15 cellular contexts compared by ENCODE assay signal in genomic region chr1:180188679-180189175, GRCh38. TPM values are rescaled to one million over a fixed set of nuclear protein-coding genes. Genes with fewer than 3 reads are reported as not detected.
DNase-seq lines count a peak whose midpoint lies in the region; ATAC-seq, FAIRE-seq and TF ChIP-seq lines count a peak whose summit lies in the region.
"Had no signal": no experiment of that assay in that cellular context is flagged by ENCODE, and none has a peak within 500 bp of the region (broad histone marks: within the 10 kb centered on the region; RNA-seq: fewer than 3 reads in every experiment).

No MANE protein-coding gene starts in this region.

- no peaks in the 10 kb centered on the region for H3K9me3 Mint-ChIP-seq in activated naive CD4-positive, alpha-beta T cell treated with anti-CD3 and anti-CD28 coated beads, Interleukin-2, amount 10 ng/mL, durations not matched to agents 7 days and 5 days
- H3K9me3 Mint-ChIP-seq: T-cell had no signal

- DNase-seq in DMS79 (lab: John Stamatoyannopoulos, UW) (peak; percentile 63), NCI-H524 treated with DMSO at 0.1 percent for 48 hours (lab: John Stamatoyannopoulos, UW) (peak; percentile 67), K562 (ENCODE audit: extremely low read depth in 1 of 4, low spot score in 3 of 4) (no peak)
- DNase-seq in activated CD4-positive, alpha-beta T cell treated with anti-CD3 and anti-CD28 coated beads for 4 hours = no peak
- no peak for DNase-seq in activated naive CD4-positive, alpha-beta T cell treated with anti-CD3 and anti-CD28 coated beads, Interleukin-2, amount 10 ng/mL, durations not matched to agents 7 days and 5 days
- DNase-seq in activated CD4-positive, alpha-beta T cell treated with anti-CD3 and anti-CD28 coated beads for 48 hours = no peak
- DNase-seq: NCI-H1417 treated with DMSO at 0.1 percent for 48 hours, SIG-M5, T-cell had no signal

- POLR2A ChIA-PET in K562 (lab: Yijun Ruan, JAX) = interaction anchor here (0.9 to 1.7 kb wide), 4 partner anchors 9 to 370 kb away, joined by 3 to 11 read pairs (median 5); no protein-coding TSS in a partner anchor

- no peaks in the 10 kb centered on the region for H3K79me2 ChIP-seq in K562 (ENCODE audit: control insufficient read depth, insufficient read depth, low read length)

- intact Hi-C loops in K562 (cut with micrococcal nuclease) = loop anchor here (1.0 to 5.0 kb wide), 5 partner anchors 55 to 290 kb away; no protein-coding TSS in a partner anchor

- TF ChIP-seq EP300 in K562 (IDR thresholded peaks at IDR 0.05; ENCODE audit: low read length) = no peak

- H3K27me3 ChIP-seq in BLaER1 treated with 17β-estradiol and CSF1 and Interleukin-3, amounts not matched to agents 10 nM and 100 nM = no peaks in the 10 kb centered on the region
- no peaks in the 10 kb centered on the region for H3K27me3 ChIP-seq in K562 (ENCODE audit: control insufficient read depth in 2 of 2, insufficient read depth in 2 of 2, low read length in 2 of 2)

- BruUV-seq in K562 (replicated peaks; lab: Mats Ljungman, UMichigan) = no TSS peak

- no peak for ATAC-seq in K562
- ATAC-seq in GM21786 (IDR thresholded peaks at IDR 0.05; ENCODE audit: unreplicated experiment) = no peak
- ATAC-seq: T-cell had no signal

- H3K4me3 Mint-ChIP-seq in activated naive CD4-positive, alpha-beta T cell treated with anti-CD3 and anti-CD28 coated beads, Interleukin-2, amount 10 ng/mL, durations not matched to agents 7 days and 5 days = no peak overlapping the region
- H3K4me3 Mint-ChIP-seq: T-cell had no signal

- no peak for TF ChIP-seq POLR2A in K562 (conservative IDR thresholded peaks at IDR 0.05)

- H3K4me1 ChIP-seq in BLaER1 treated with 17β-estradiol and CSF1 and Interleukin-3, amounts not matched to agents 10 nM and 100 nM = peaks cover 25 to 77% (median 74%) of the 10 kb centered on the region in 10 experiments
- H3K4me1 ChIP-seq in K562 (replicated peaks in 1 of 2; ENCODE audit: control insufficient read depth in 2 of 2, insufficient read depth in 2 of 2, low read length in 2 of 2) = peaks cover 0 to 18% of the 10 kb centered on the region in 2 experiments; a peak in 3 of 5 replicates

- H3K4me3 ChIP-seq in BLaER1 treated with 17β-estradiol and CSF1 and Interleukin-3, amounts not matched to agents 10 nM and 100 nM = 0 out of 20 replicates have a peak overlapping the region, but pooled peaks of 1 of the 10 experiments have one; percentile 22
- no peak overlapping the region for H3K4me3 ChIP-seq in K562

- H3K27ac ChIP-seq in BLaER1 treated with 17β-estradiol and CSF1 and Interleukin-3, amounts not matched to agents 10 nM and 100 nM = peak overlapping the region in 3 of 11 experiments; percentile 16 to 52 (median 22); a peak in 3 of 22 replicates
- H3K27ac ChIP-seq in K562 (ENCODE audit: extremely low read depth, low read depth, low read length) = no peak overlapping the region
- H3K27ac ChIP-seq: KMS-11 had no signal

- no peaks in the 10 kb centered on the region for H3K36me3 Mint-ChIP-seq in activated naive CD4-positive, alpha-beta T cell treated with anti-CD3 and anti-CD28 coated beads, Interleukin-2, amount 10 ng/mL, durations not matched to agents 7 days and 5 days

- no peak for TF ChIP-seq RAD21 in K562 (CRISPR knock-in tag; conservative IDR thresholded peaks at IDR 0.05 in 1 of 2, IDR thresholded peaks at IDR 0.05 in 1 of 2)

- no peak for TF ChIP-seq CTCF in K562 (IDR thresholded peaks at IDR 0.05 in 2 of 3, conservative IDR thresholded peaks at IDR 0.05 in 1 of 3; ENCODE audit: insufficient read depth in 2 of 3, low read depth in 1 of 3, low read length in 3 of 3)

- peaks cover 0 to 44% (median 0%) of the 10 kb centered on the region in 11 experiments; a peak in 7 of 22 replicates for H4K20me1 ChIP-seq in BLaER1 treated with 17β-estradiol and CSF1 and Interleukin-3, amounts not matched to agents 10 nM and 100 nM
- no peaks in the 10 kb centered on the region; the same call in 1 of the 2 replicates for H4K20me1 ChIP-seq in K562 (replicated peaks; ENCODE audit: control insufficient read depth, insufficient read depth, low read length)

- CTCF ChIA-PET in K562 (lab: Yijun Ruan, JAX; ENCODE audit: low intra/inter-chr PET ratio) = interaction anchor here (1.3 to 3.9 kb wide), 4 partner anchors 227 to 1236 kb away, joined by 7 to 18 read pairs (median 9); no protein-coding TSS in a partner anchor
- CTCF ChIA-PET in activated naive CD4-positive, alpha-beta T cell treated with anti-CD3 and anti-CD28 coated beads, Interleukin-2, amount 10 ng/mL, durations not matched to agents 7 days and 5 days (lab: Charles Lee) = interaction anchor here (0.6 to 2.3 kb wide), 8 partner anchors 8 to 295 kb away, joined by 3 to 9 read pairs (median 4); no protein-coding TSS in a partner anchor

- in situ Hi-C loops in K562 (cut with MboI) = loop anchor here (5.0 to 10.0 kb wide), 3 partner anchors 59 to 296 kb away; no protein-coding TSS in a partner anchor

- no peaks in the 10 kb centered on the region for H3K9me3 ChIP-seq in BLaER1 treated with 17β-estradiol and CSF1 and Interleukin-3, amounts not matched to agents 10 nM and 100 nM (replicated peaks in 1 of 11)
- H3K9me3 ChIP-seq in K562 (replicated peaks; ENCODE audit: control insufficient read depth, insufficient read depth, low read depth, low read length) = no peaks in the 10 kb centered on the region

- no peaks in the 10 kb centered on the region for H3K9me1 ChIP-seq in K562 (ENCODE audit: control insufficient read depth, insufficient read depth, low read length)

- H3K9ac ChIP-seq in BLaER1 treated with 17β-estradiol and CSF1 and Interleukin-3, amounts not matched to agents 10 nM and 100 nM = peak overlapping the region in 7 of 11 experiments; percentile 7 to 50 (median 41); a peak in 7 of 22 replicates
- no peak overlapping the region; a peak in 1 of 4 replicates for H3K9ac ChIP-seq in K562 (ENCODE audit: insufficient read depth in 1 of 2, low read depth in 2 of 2, low read length in 2 of 2)
- H3K9ac ChIP-seq: KMS-11 had no signal

- peak overlapping the region; percentile 29 to 98 (median 76) for H3K4me2 ChIP-seq in BLaER1 treated with 17β-estradiol and CSF1 and Interleukin-3, amounts not matched to agents 10 nM and 100 nM
- H3K4me2 ChIP-seq in K562 (ENCODE audit: insufficient read depth, low read length) = no peak overlapping the region
- H3K4me2 ChIP-seq: KMS-11 had no signal

- 34% methylated on average over 8 of the region's 8 CpGs for WGBS in K562 (ENCODE audit: insufficient coverage, low coverage, missing lambda C conversion rate)

- H3K27me3 Mint-ChIP-seq in activated naive CD4-positive, alpha-beta T cell treated with anti-CD3 and anti-CD28 coated beads, Interleukin-2, amount 10 ng/mL, durations not matched to agents 7 days and 5 days = no peaks in the 10 kb centered on the region
- H3K27me3 Mint-ChIP-seq: T-cell had no signal

- H3K36me3 ChIP-seq in BLaER1 treated with 17β-estradiol and CSF1 and Interleukin-3, amounts not matched to agents 10 nM and 100 nM = peaks cover 7 to 64% (median 52%) of the 10 kb centered on the region in 11 experiments; a peak in 19 of 22 replicates
- H3K36me3 ChIP-seq in K562 (ENCODE audit: control insufficient read depth, insufficient read depth, low read length) = peaks cover 3% of the 10 kb centered on the region; the same call in 2 of the 3 replicates

- peak; percentile 35 for FAIRE-seq in K562 (lab: Jason Lieb, UNC)
- FAIRE-seq: GM12892, GM18507 had no signal

- no peak overlapping the region for H2AFZ ChIP-seq in K562 (ENCODE audit: low read depth, low read length)

- no peak overlapping the region for H3K27ac Mint-ChIP-seq in activated naive CD4-positive, alpha-beta T cell treated with anti-CD3 and anti-CD28 coated beads, Interleukin-2, amount 10 ng/mL, durations not matched to agents 7 days and 5 days
- H3K27ac Mint-ChIP-seq: T-cell had no signal

- no peaks in the 10 kb centered on the region for H3K4me1 Mint-ChIP-seq in activated naive CD4-positive, alpha-beta T cell treated with anti-CD3 and anti-CD28 coated beads, Interleukin-2, amount 10 ng/mL, durations not matched to agents 7 days and 5 days

RNA-seq across cellular contexts. Expression of gene QSOX1, which starts 34.1 kb away (rescaled TPM):
- total RNA-seq in K562 (2011; cell fraction: chromatin; rRNA removed; ENCODE audit: low replicate concordance) = 19.7 and 43.6 TPM in 2 replicates
- total RNA-seq in K562 (2011; cell fraction: nucleolus; rRNA removed) = 60.0 and 64.2 TPM in 2 replicates
- 56.8 and 59.6 TPM in 2 replicates for total RNA-seq in K562 (2011; cell fraction: nucleoplasm; rRNA removed)
- total RNA-seq in K562 (2014; rRNA removed) (21.4 and 33.2 TPM in 2 replicates), K562 (2014; rRNA removed; fragmentation: Illumina TruSeq; extraction: Trizol) (10.2 and 11.4 TPM in 2 replicates), K562 (2015; rRNA removed; fragmentation: Illumina TruSeq; extraction: Trizol) (11.0 and 11.7 TPM in 2 replicates), K562 (2021) (47.8 and 53.1 TPM in 2 replicates)
- polyA plus RNA-seq in K562 (2011; rRNA removed) (15.0 and 36.5 TPM in 2 replicates), K562 (2014; fragmentation: Illumina TruSeq; extraction: Trizol) (23.9 and 28.3 TPM in 2 replicates), K562 (2014; fragmentation: Nextera tagmentation; extraction: Ambion mirVana) (1 to 10 TPM; 4.0 to 4.6 TPM), K562 (2014; rRNA removed) (21.5 and 24.8 TPM in 2 replicates)
- polyA plus RNA-seq in K562 (2011; cell fraction: cytosol; rRNA removed) = 25.2 and 25.3 TPM in 2 replicates
- polyA plus RNA-seq in K562 (2011; cell fraction: nucleus; rRNA removed) = 33.0 and 35.8 TPM in 2 replicates
- 38.9 and 76.2 TPM in 2 replicates for polyA plus RNA-seq in K562 (2012)
- 8.6 and 10.8 TPM in 2 replicates for polyA minus RNA-seq in K562 (2011; rRNA and poly(A)+ RNA removed)
- 10.2 and 18.2 TPM in 2 replicates for polyA minus RNA-seq in K562 (2011; cell fraction: cytosol; rRNA and poly(A)+ RNA removed)
- polyA minus RNA-seq in K562 (2011; cell fraction: nucleus; rRNA and poly(A)+ RNA removed) = 7.5 and 7.6 TPM in 2 replicates

RNA-seq across cellular contexts. Expression of gene LHX4, which starts 41.3 kb away (rescaled TPM):
- total RNA-seq in K562 (2011; cell fraction: chromatin; rRNA removed; ENCODE audit: low replicate concordance) = 0.12 TPM in 1 of 2 replicates, not detected in the other
- total RNA-seq in K562 (2011; cell fraction: nucleolus; rRNA removed) = not detected in 2 replicates
- 0.15 TPM in 1 of 2 replicates, not detected in the other for total RNA-seq in K562 (2011; cell fraction: nucleoplasm; rRNA removed)
- total RNA-seq in K562 (2014; rRNA removed) (not detected in 2 replicates), K562 (2014; rRNA removed; fragmentation: Illumina TruSeq; extraction: Trizol) (0.03 and 0.04 TPM in 2 replicates), K562 (2015; rRNA removed; fragmentation: Illumina TruSeq; extraction: Trizol) (not detected in 2 replicates), K562 (2021) (not detected in 2 replicates)
- polyA plus RNA-seq in K562 (2011; rRNA removed) (0.01 and 0.03 TPM in 2 replicates), K562 (2014; fragmentation: Illumina TruSeq; extraction: Trizol) (not detected in 2 replicates), K562 (2014; fragmentation: Nextera tagmentation; extraction: Ambion mirVana) (under 1 TPM; 0.10 to 0.11 TPM), K562 (2014; rRNA removed) (not detected in 2 replicates)
- 0.01 TPM in 2 replicates for polyA plus RNA-seq in K562 (2011; cell fraction: cytosol; rRNA removed)
- 0.01 and 0.04 TPM in 2 replicates for polyA plus RNA-seq in K562 (2011; cell fraction: nucleus; rRNA removed)
- 1.1 and 1.6 TPM in 2 replicates for polyA plus RNA-seq in K562 (2012)
- not detected in 2 replicates for polyA minus RNA-seq in K562 (2011; rRNA and poly(A)+ RNA removed)
- not detected in 2 replicates for polyA minus RNA-seq in K562 (2011; cell fraction: cytosol; rRNA and poly(A)+ RNA removed)
- 0.11 TPM in 1 of 2 replicates, not detected in the other for polyA minus RNA-seq in K562 (2011; cell fraction: nucleus; rRNA and poly(A)+ RNA removed)
- total RNA-seq: A673 had no signal

Comparison
In these comparisons a context has a peak if more than half of its experiments do, and no peak if none do; other contexts are left out.
1. H3K9ac ChIP-seq: peak in BLaER1 treated with 17β-estradiol and CSF1 and Interleukin-3, amounts not matched to agents 10 nM and 100 nM (7 of 11); none in K562 (0 of 2).
2. DNase-seq: peak in DMS79 (single experiment) and NCI-H524 treated with DMSO at 0.1 percent for 48 hours (single experiment); none in K562 (0 of 4), activated CD4-positive, alpha-beta T cell treated with anti-CD3 and anti-CD28 coated beads for 4 hours (0 of 2), activated naive CD4-positive, alpha-beta T cell treated with anti-CD3 and anti-CD28 coated beads, Interleukin-2, amount 10 ng/mL, durations not matched to agents 7 days and 5 days (single experiment) and activated CD4-positive, alpha-beta T cell treated with anti-CD3 and anti-CD28 coated beads for 48 hours (single experiment).